In genomic region chr19:50794778-50795664, GRCh38 we compare ENCODE assay signal across 11 cellular contexts. TPM values are rescaled to one million over a fixed set of nuclear protein-coding genes. Genes with fewer than 3 reads are reported as not detected.
DNase-seq lines count a peak whose midpoint lies in the region; ATAC-seq and TF ChIP-seq lines count a peak whose summit lies in the region.
"Had no signal": no experiment of that assay in that cellular context is flagged by ENCODE, and none has a peak within 500 bp of the region (broad histone marks: within the 10 kb centered on the region; RNA-seq: fewer than 3 reads in every experiment).

No MANE protein-coding gene starts in this region.

- H3K4me3 ChIP-seq in HUES48 (ENCODE audit: low read depth, low read length): no peak overlapping the region
- H3K4me3 ChIP-seq in osteoblast (ENCODE audit: insufficient read depth, low read length): no peak overlapping the region

- peaks cover 30% of the 10 kb centered on the region for H3K36me3 ChIP-seq in HUES48 (ENCODE audit: control insufficient read depth, insufficient read depth, low read length)
- peaks cover 20% of the 10 kb centered on the region for H3K36me3 ChIP-seq in osteoblast (ENCODE audit: insufficient read depth, low read length)

- no peak for ATAC-seq in omental fat pad (ENCODE audit: low FRiP score)
- ATAC-seq in HG03469 (IDR thresholded peaks at IDR 0.05; ENCODE audit: unreplicated experiment): no peak

- H3K27me3 ChIP-seq in HUES48 (ENCODE audit: control insufficient read depth, insufficient read depth, low read length): no peaks in the 10 kb centered on the region
- no peaks in the 10 kb centered on the region for H3K27me3 ChIP-seq in osteoblast (ENCODE audit: insufficient read depth, low read length)

- H4K20me1 ChIP-seq in osteoblast (ENCODE audit: insufficient read depth, low read length): peaks cover 19% of the 10 kb centered on the region

- no peaks in the 10 kb centered on the region for H3K9me3 ChIP-seq in HUES48 (ENCODE audit: control insufficient read depth, insufficient read depth, low read length)
- H3K9me3 ChIP-seq in osteoblast (ENCODE audit: low read depth, low read length): no peaks in the 10 kb centered on the region

- H3K9ac ChIP-seq in HUES48 (ENCODE audit: low read depth, low read length): no peak overlapping the region; the same call in 1 of the 2 replicates

- DNase-seq in NCI-H748 (lab: John Stamatoyannopoulos, UW; ENCODE audit: unreplicated experiment): peak; percentile 63
- DNase-seq in NCI-H748 treated with DMSO at 0.1 percent for 48 hours (lab: John Stamatoyannopoulos, UW): no peak
- peak; percentile 27 for DNase-seq in UCSD-AML1 (lab: John Stamatoyannopoulos, UW; ENCODE audit: unreplicated experiment)
- peak; percentile 84 for DNase-seq in osteoblast (ENCODE audit: insufficient read length, low spot score, missing footprints)
- DNase-seq in omental fat pad (ENCODE audit: low spot score): no peak
- DNase-seq in caudate nucleus (lab: John Stamatoyannopoulos, UW): no peak
- DNase-seq: CD4-positive, alpha-beta memory T cell had no signal

- H3K4me1 ChIP-seq in HUES48 (ENCODE audit: control insufficient read depth, insufficient read depth, low read length) (peaks cover 8% of the 10 kb centered on the region; the same call in 1 of the 2 replicates), osteoblast (ENCODE audit: insufficient read depth, low read length) (no peaks in the 10 kb centered on the region)

- TF ChIP-seq CTCF in osteoblast (IDR thresholded peaks at IDR 0.05; ENCODE audit: extremely low read depth, low read depth, low read length): peak; percentile 12
- no peak for TF ChIP-seq CTCF in omental fat pad (IDR thresholded peaks at IDR 0.05)

- H3K27ac ChIP-seq in HUES48 (ENCODE audit: low read depth, low read length): peak overlapping the region; percentile 5
- H3K27ac ChIP-seq in osteoblast (ENCODE audit: low read depth, low read length): no peak overlapping the region
- H3K27ac ChIP-seq in caudate nucleus (ENCODE audit: low read depth, low read length): no peak overlapping the region

- H3K79me2 ChIP-seq in osteoblast (ENCODE audit: insufficient read depth, low read length): peaks cover 4% of the 10 kb centered on the region

- H2AFZ ChIP-seq in osteoblast (ENCODE audit: low read length): no peak overlapping the region

- H3K4me2 ChIP-seq in osteoblast (ENCODE audit: insufficient read depth, low read length): no peak overlapping the region

RNA-seq across cellular contexts. Expression of gene ACP4, which starts 4.8 kb away (rescaled TPM):
- not detected in 2 replicates for total RNA-seq in osteoblast
- not detected for total RNA-seq in omental fat pad
- total RNA-seq: CD4-positive, alpha-beta memory T cell; LHCN-M2; myocyte had no signal

RNA-seq across cellular contexts. Expression of gene GPR32, which starts 24.8 kb away (rescaled TPM):
- total RNA-seq in osteoblast (not detected in 2 replicates), omental fat pad (not detected)
- total RNA-seq: CD4-positive, alpha-beta memory T cell; LHCN-M2; myocyte had no signal

RNA-seq across cellular contexts. Expression of gene KLK1, which starts 28.6 kb away (rescaled TPM):
- total RNA-seq in osteoblast: not detected in 2 replicates
- 1 to 10 TPM in 3 of 4 donors, not detected in 1; 1.0 to 1.4 (median 1.3) TPM for total RNA-seq in omental fat pad
- total RNA-seq: CD4-positive, alpha-beta memory T cell; LHCN-M2; myocyte had no signal

RNA-seq across cellular contexts. Expression of gene KLK15, which starts 38.4 kb away (rescaled TPM):
- not detected in 2 replicates for total RNA-seq in osteoblast
- total RNA-seq in omental fat pad: not detected
- total RNA-seq: CD4-positive, alpha-beta memory T cell; LHCN-M2; myocyte had no signal

RNA-seq across cellular contexts. Expression of gene KLK3, which starts 59.7 kb away (rescaled TPM):
- total RNA-seq in osteoblast: not detected in 2 replicates
- not detected for total RNA-seq in omental fat pad
- total RNA-seq: CD4-positive, alpha-beta memory T cell; LHCN-M2; myocyte had no signal

Comparison
In these comparisons a context has a peak if more than half of its experiments do, and no peak if none do; other contexts are left out.
1. DNase-seq: peak in NCI-H748 (single experiment), UCSD-AML1 (single experiment) and osteoblast (single experiment); none in NCI-H748 treated with DMSO at 0.1 percent for 48 hours (single experiment), omental fat pad (single experiment) and caudate nucleus (0 of 61).